In genomic region chr1:22712502-22713271, GRCh38 we compare ENCODE assay signal across 1 cellular context.
A peak's percentile ranks its signal among the peaks of the same experiment; 100 is the strongest.
TF ChIP-seq lines count a peak whose summit lies in the region.

No MANE protein-coding gene starts in this region.

TF ChIP-seq in GM12878, 131 proteins besides CTCF, POLR2A, EP300 and RAD21 (continued from another document and continues in another):
- TF ChIP-seq RB1 (IDR thresholded peaks at IDR 0.05; ENCODE audit: borderline replicate concordance), result peak; percentile 60; the same call in 1 of the 2 replicates
- TF ChIP-seq HCFC1 (IDR thresholded peaks at IDR 0.05; ENCODE audit: low read length), result no peak
- TF ChIP-seq, protein P1, sequence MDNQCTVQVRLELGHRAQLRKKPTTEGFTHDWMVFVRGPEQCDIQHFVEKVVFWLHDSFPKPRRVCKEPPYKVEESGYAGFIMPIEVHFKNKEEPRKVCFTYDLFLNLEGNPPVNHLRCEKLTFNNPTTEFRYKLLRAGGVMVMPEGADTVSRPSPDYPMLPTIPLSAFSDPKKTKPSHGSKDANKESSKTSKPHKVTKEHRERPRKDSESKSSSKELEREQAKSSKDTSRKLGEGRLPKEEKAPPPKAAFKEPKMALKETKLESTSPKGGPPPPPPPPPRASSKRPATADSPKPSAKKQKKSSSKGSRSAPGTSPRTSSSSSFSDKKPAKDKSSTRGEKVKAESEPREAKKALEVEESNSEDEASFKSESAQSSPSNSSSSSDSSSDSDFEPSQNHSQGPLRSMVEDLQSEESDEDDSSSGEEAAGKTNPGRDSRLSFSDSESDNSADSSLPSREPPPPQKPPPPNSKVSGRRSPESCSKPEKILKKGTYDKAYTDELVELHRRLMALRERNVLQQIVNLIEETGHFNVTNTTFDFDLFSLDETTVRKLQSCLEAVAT (IDR thresholded peaks at IDR 0.05), result peak; percentile 71
- no peak for TF ChIP-seq SUPT20H (IDR thresholded peaks at IDR 0.05; ENCODE audit: borderline replicate concordance, control insufficient read depth, low read depth, low read length)
- TF ChIP-seq CREM (IDR thresholded peaks at IDR 0.05; ENCODE audit: low read depth), result peak; percentile 57
- TF ChIP-seq YY1 (IDR thresholded peaks at IDR 0.05; ENCODE audit: low read depth, low read length), result peak; percentile 40; the same call in 1 of the 2 replicates
- peak; percentile 62; the same call in 1 of the 2 replicates for TF ChIP-seq JUNB (IDR thresholded peaks at IDR 0.05)
- peak; percentile 92 for TF ChIP-seq TCF12 (IDR thresholded peaks at IDR 0.05; ENCODE audit: low read depth, low read length)
- no peak for TF ChIP-seq ZNF274 (IDR thresholded peaks at IDR 0.05; ENCODE audit: insufficient read depth, insufficient read length)
- TF ChIP-seq CEBPZ (IDR thresholded peaks at IDR 0.05; ENCODE audit: low read depth, low read length), result no peak
- TF ChIP-seq IRF4 (IDR thresholded peaks at IDR 0.05; ENCODE audit: low read depth, low read length), result peak; percentile 65; the same call in 1 of the 2 replicates
- TF ChIP-seq NBN (IDR thresholded peaks at IDR 0.05), result 0 out of 2 replicates have a peak, but pooled peaks have one; percentile 44
- TF ChIP-seq WRNIP1 (IDR thresholded peaks at IDR 0.05; ENCODE audit: borderline replicate concordance, low read depth, low read length), result no peak
- TF ChIP-seq, protein P2, sequence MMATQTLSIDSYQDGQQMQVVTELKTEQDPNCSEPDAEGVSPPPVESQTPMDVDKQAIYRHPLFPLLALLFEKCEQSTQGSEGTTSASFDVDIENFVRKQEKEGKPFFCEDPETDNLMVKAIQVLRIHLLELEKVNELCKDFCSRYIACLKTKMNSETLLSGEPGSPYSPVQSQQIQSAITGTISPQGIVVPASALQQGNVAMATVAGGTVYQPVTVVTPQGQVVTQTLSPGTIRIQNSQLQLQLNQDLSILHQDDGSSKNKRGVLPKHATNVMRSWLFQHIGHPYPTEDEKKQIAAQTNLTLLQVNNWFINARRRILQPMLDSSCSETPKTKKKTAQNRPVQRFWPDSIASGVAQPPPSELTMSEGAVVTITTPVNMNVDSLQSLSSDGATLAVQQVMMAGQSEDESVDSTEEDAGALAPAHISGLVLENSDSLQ (IDR thresholded peaks at IDR 0.05), result no peak
- TF ChIP-seq, protein P3, sequence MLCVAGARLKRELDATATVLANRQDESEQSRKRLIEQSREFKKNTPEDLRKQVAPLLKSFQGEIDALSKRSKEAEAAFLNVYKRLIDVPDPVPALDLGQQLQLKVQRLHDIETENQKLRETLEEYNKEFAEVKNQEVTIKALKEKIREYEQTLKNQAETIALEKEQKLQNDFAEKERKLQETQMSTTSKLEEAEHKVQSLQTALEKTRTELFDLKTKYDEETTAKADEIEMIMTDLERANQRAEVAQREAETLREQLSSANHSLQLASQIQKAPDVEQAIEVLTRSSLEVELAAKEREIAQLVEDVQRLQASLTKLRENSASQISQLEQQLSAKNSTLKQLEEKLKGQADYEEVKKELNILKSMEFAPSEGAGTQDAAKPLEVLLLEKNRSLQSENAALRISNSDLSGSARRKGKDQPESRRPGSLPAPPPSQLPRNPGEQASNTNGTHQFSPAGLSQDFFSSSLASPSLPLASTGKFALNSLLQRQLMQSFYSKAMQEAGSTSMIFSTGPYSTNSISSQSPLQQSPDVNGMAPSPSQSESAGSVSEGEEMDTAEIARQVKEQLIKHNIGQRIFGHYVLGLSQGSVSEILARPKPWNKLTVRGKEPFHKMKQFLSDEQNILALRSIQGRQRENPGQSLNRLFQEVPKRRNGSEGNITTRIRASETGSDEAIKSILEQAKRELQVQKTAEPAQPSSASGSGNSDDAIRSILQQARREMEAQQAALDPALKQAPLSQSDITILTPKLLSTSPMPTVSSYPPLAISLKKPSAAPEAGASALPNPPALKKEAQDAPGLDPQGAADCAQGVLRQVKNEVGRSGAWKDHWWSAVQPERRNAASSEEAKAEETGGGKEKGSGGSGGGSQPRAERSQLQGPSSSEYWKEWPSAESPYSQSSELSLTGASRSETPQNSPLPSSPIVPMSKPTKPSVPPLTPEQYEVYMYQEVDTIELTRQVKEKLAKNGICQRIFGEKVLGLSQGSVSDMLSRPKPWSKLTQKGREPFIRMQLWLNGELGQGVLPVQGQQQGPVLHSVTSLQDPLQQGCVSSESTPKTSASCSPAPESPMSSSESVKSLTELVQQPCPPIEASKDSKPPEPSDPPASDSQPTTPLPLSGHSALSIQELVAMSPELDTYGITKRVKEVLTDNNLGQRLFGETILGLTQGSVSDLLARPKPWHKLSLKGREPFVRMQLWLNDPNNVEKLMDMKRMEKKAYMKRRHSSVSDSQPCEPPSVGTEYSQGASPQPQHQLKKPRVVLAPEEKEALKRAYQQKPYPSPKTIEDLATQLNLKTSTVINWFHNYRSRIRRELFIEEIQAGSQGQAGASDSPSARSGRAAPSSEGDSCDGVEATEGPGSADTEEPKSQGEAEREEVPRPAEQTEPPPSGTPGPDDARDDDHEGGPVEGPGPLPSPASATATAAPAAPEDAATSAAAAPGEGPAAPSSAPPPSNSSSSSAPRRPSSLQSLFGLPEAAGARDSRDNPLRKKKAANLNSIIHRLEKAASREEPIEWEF (IDR thresholded peaks at IDR 0.05; ENCODE audit: insufficient replicate concordance, low read depth, low read length), result no peak
- TF ChIP-seq MAX (IDR thresholded peaks at IDR 0.05; ENCODE audit: low read depth, low read length), result no peak
- no peak for TF ChIP-seq JUND (IDR thresholded peaks at IDR 0.05; ENCODE audit: low read depth, low read length)
- TF ChIP-seq BMI1 (IDR thresholded peaks at IDR 0.05; ENCODE audit: borderline replicate concordance), result no peak
- TF ChIP-seq, protein P4, sequence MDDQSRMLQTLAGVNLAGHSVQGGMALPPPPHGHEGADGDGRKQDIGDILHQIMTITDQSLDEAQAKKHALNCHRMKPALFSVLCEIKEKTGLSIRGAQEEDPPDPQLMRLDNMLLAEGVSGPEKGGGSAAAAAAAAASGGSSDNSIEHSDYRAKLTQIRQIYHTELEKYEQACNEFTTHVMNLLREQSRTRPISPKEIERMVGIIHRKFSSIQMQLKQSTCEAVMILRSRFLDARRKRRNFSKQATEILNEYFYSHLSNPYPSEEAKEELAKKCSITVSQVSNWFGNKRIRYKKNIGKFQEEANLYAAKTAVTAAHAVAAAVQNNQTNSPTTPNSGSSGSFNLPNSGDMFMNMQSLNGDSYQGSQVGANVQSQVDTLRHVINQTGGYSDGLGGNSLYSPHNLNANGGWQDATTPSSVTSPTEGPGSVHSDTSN (IDR thresholded peaks at IDR 0.05; ENCODE audit: insufficient replicate concordance, low read depth, low read length), result no peak
- TF ChIP-seq RUNX3 (IDR thresholded peaks at IDR 0.05; ENCODE audit: low read length), result peak; percentile 98
- TF ChIP-seq RFX5 (IDR thresholded peaks at IDR 0.05; ENCODE audit: low read depth, low read length), result no peak
- TF ChIP-seq HDGF (IDR thresholded peaks at IDR 0.05), result no peak
- TF ChIP-seq SMARCA5 (IDR thresholded peaks at IDR 0.05), result no peak
- TF ChIP-seq SMC3 (IDR thresholded peaks at IDR 0.05; ENCODE audit: borderline replicate concordance, low read length), result no peak
- 0 out of 2 replicates have a peak, but pooled peaks have one; percentile 33 for TF ChIP-seq ZNF217 (IDR thresholded peaks at IDR 0.05)
- peak; percentile 40 for TF ChIP-seq SP1 (IDR thresholded peaks at IDR 0.05; ENCODE audit: low read depth, low read length)
- TF ChIP-seq STAT1 (conservative IDR thresholded peaks at IDR 0.05), result no peak
- TF ChIP-seq POU2F2 (IDR thresholded peaks at IDR 0.05; ENCODE audit: borderline replicate concordance, low read depth, low read length), result 0 out of 3 replicates have a peak, but pooled peaks have one; percentile 47
- no peak for TF ChIP-seq PAX8 (IDR thresholded peaks at IDR 0.05)
- no peak for TF ChIP-seq ZNF622 (IDR thresholded peaks at IDR 0.05)
- TF ChIP-seq SMAD5 (IDR thresholded peaks at IDR 0.05; ENCODE audit: low read depth), result no peak
- peak; percentile 95 for TF ChIP-seq EED (IDR thresholded peaks at IDR 0.05; ENCODE audit: low read depth)
- no peak for TF ChIP-seq RCOR1 (conservative IDR thresholded peaks at IDR 0.05; ENCODE audit: low read depth, low read length)
- TF ChIP-seq MEF2B (IDR thresholded peaks at IDR 0.05; ENCODE audit: partially characterized antibody, poor library complexity, severe bottlenecking), result peak; percentile 80
- no peak for TF ChIP-seq POLR2AphosphoS2 (IDR thresholded peaks at IDR 0.05; ENCODE audit: low read depth, low read length)
- TF ChIP-seq ESRRA (IDR thresholded peaks at IDR 0.05; ENCODE audit: low read length), result no peak
- peak; percentile 76 for TF ChIP-seq NR2F1 (conservative IDR thresholded peaks at IDR 0.05)
- peak; percentile 77; the same call in 1 of the 2 replicates for TF ChIP-seq PAX5 (IDR thresholded peaks at IDR 0.05; ENCODE audit: borderline replicate concordance, low read depth, low read length)
- TF ChIP-seq POLR2AphosphoS5 (IDR thresholded peaks at IDR 0.05; ENCODE audit: low read length), result no peak
- peak; percentile 87 for TF ChIP-seq MTA2 (IDR thresholded peaks at IDR 0.05; ENCODE audit: low read depth)
- TF ChIP-seq YBX1 (IDR thresholded peaks at IDR 0.05), result no peak
- TF ChIP-seq MTA3 (IDR thresholded peaks at IDR 0.05; ENCODE audit: borderline replicate concordance, low read length), result peak; percentile 55; the same call in 1 of the 2 replicates
- 0 out of 2 replicates have a peak, but pooled peaks have one; percentile 58 for TF ChIP-seq TBL1XR1 (IDR thresholded peaks at IDR 0.05; ENCODE audit: low read depth, low read length)
- peak; percentile 99 for TF ChIP-seq BCL3 (IDR thresholded peaks at IDR 0.05; ENCODE audit: borderline replicate concordance, insufficient read depth, low read depth, low read length, poor library complexity, severe bottlenecking)
- TF ChIP-seq STAT3 (IDR thresholded peaks at IDR 0.05; ENCODE audit: low read depth, low read length), result no peak
- no peak for TF ChIP-seq EZH2 (IDR thresholded peaks at IDR 0.05; ENCODE audit: borderline replicate concordance, control insufficient read depth, low read depth, low read length)
- TF ChIP-seq ZNF24 (IDR thresholded peaks at IDR 0.05), result no peak
- no peak for TF ChIP-seq SREBF2 (IDR thresholded peaks at IDR 0.05; ENCODE audit: low read length)
- TF ChIP-seq CBX3 (IDR thresholded peaks at IDR 0.05; ENCODE audit: borderline replicate concordance, low read depth), result no peak
- TF ChIP-seq MXI1 (IDR thresholded peaks at IDR 0.05; ENCODE audit: low read depth, low read length), result no peak
- no peak for TF ChIP-seq ZBTB40 (IDR thresholded peaks at IDR 0.05; ENCODE audit: borderline replicate concordance)
- TF ChIP-seq SRF (IDR thresholded peaks at IDR 0.05; ENCODE audit: low read depth in 2 of 2, low read length in 2 of 2), result no peak
